28 cellular contexts compared by ENCODE assay signal in genomic region chr2:191200910-191201309, GRCh38.
"Had no signal": no experiment of that assay in that cellular context is flagged by ENCODE, and none has a peak within 500 bp of the region (broad histone marks: within the 10 kb centered on the region; RNA-seq: fewer than 3 reads in every experiment).

No MANE protein-coding gene starts in this region.

- ATAC-seq: gastrocnemius medialis; left cardiac atrium; sciatic nerve; stimulated activated memory B cell treated with anti-CD40 and anti-IgM and Interleukin-4, amounts not matched to agents 10 μg/mL and 1 μg/mL and 100 μg/mL, for 72 hours; stimulated activated naive CD8-positive, alpha-beta T cell treated with anti-CD3 and anti-CD28 coated beads, Interleukin-15, amount 100 ng/mL, for 72 hours; T-helper 17 cell had no signal

- H3K36me3 Mint-ChIP-seq: memory B cell; stimulated activated memory B cell treated with anti-CD40 and anti-IgM and Interleukin-4, amounts not matched to agents 10 μg/mL and 1 μg/mL and 100 μg/mL, for 72 hours had no signal

- H3K9me3 ChIP-seq: gastrocnemius medialis, ovary, upper lobe of left lung had no signal

- H3K27me3 ChIP-seq: gastrocnemius medialis, ovary, upper lobe of left lung had no signal

- H3K27me3 Mint-ChIP-seq: central memory CD8-positive, alpha-beta T cell; progenitor cell of endocrine pancreas; stimulated activated naive CD8-positive, alpha-beta T cell treated with anti-CD3 and anti-CD28 coated beads, Interleukin-15, amount 100 ng/mL, for 72 hours; T-helper 17 cell had no signal

- DNase-seq: activated CD4-positive, alpha-beta T cell treated with anti-CD3 and anti-CD28 coated beads, Interleukin-2, amount 50 U/mL, for 1 hour; activated CD4-positive, CD25-positive, alpha-beta regulatory T cell treated with anti-CD3 and anti-CD28 coated beads, Interleukin-2, amount 50 U/mL, for 72 hours; activated gamma-delta T cell; activated naive CD4-positive, alpha-beta T cell treated with anti-CD3 and anti-CD28 coated beads, Interleukin-2, amount 50 U/mL, for 16 hours; activated T-cell treated with anti-CD3 and anti-CD28 coated beads for 4 hours; amniotic stem cell; dermis blood vessel endothelial cell; effector CD4-positive, alpha-beta T cell; gastrocnemius medialis; glutamatergic neuron; islet precursor cell; left cardiac atrium; ovary; stimulated activated CD4-positive, alpha-beta T cell treated with anti-CD3 and anti-CD28 coated beads, Interleukin-4, amount 100 ng/mL, for 24 hours; stimulated activated naive CD8-positive, alpha-beta T cell treated with anti-CD3 and anti-CD28 coated beads, Interleukin-15, amount 100 ng/mL, for 72 hours; substantia nigra; T-helper 17 cell; T1000; upper lobe of left lung; WERI-Rb-1 had no signal

- H3K27ac ChIP-seq: gastrocnemius medialis, ovary, SK-N-MC, upper lobe of left lung, WERI-Rb-1 had no signal

- H3K4me3 ChIP-seq: gastrocnemius medialis, ovary, SK-N-MC, skin epidermis, upper lobe of left lung had no signal

- H3K4me1 ChIP-seq: gastrocnemius medialis had no signal

- H3K4me3 Mint-ChIP-seq: central memory CD8-positive, alpha-beta T cell; memory B cell; nephron; stimulated activated memory B cell treated with anti-CD40 and anti-IgM and Interleukin-4, amounts not matched to agents 10 μg/mL and 1 μg/mL and 100 μg/mL, for 72 hours; T-helper 17 cell had no signal

- H3K36me3 ChIP-seq: gastrocnemius medialis, ovary, upper lobe of left lung, WERI-Rb-1 had no signal

- H3K27ac Mint-ChIP-seq: memory B cell; nephron; progenitor cell of endocrine pancreas; stimulated activated memory B cell treated with anti-CD40 and anti-IgM and Interleukin-4, amounts not matched to agents 10 μg/mL and 1 μg/mL and 100 μg/mL, for 72 hours; T-helper 17 cell had no signal

- H3K9me3 Mint-ChIP-seq: central memory CD8-positive, alpha-beta T cell; memory B cell; stimulated activated memory B cell treated with anti-CD40 and anti-IgM and Interleukin-4, amounts not matched to agents 10 μg/mL and 1 μg/mL and 100 μg/mL, for 72 hours had no signal
